Comparison of ENCODE assay signal across 1 cellular context in the genomic region with DNA sequence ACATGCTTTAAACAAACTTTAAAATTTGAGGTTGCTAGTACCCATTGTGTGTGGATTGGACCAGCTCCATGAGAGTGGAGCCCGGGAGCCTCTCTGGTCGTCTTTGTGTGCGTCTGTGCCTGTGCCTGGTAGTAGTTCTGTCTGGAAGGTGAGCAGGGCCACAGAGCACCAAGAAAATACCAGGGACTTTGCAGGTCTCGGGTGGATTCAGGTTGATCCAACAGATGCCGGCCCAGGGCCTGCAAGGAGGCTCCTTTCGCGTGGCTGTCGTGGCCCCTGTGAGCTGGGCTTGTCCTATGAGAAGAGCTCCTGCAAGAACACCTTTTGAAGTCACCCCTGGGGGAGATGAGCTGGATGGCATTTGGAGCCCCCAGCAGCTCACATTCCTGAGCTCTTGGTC.
TF ChIP-seq lines count a peak whose summit lies in the region.

No MANE protein-coding gene starts in this region.

TF ChIP-seq in A549, 52 proteins besides CTCF, POLR2A, EP300 and RAD21 (continued from another document):
- TF ChIP-seq ELK1 (IDR thresholded peaks at IDR 0.05; ENCODE audit: low read depth, low read length) (no peak), NPAS2 (CRISPR knock-in tag; IDR thresholded peaks at IDR 0.05; ENCODE audit: borderline replicate concordance) (no peak), HDAC2 (IDR thresholded peaks at IDR 0.05) (no peak), FOSL2 (IDR thresholded peaks at IDR 0.05) (no peak), FOSL2 (CRISPR knock-in tag; IDR thresholded peaks at IDR 0.05) (no peak), ZSCAN20 (CRISPR knock-in tag; IDR thresholded peaks at IDR 0.05) (no peak), HOXB5 (CRISPR knock-in tag; IDR thresholded peaks at IDR 0.05) (no peak), FOXS1 (CRISPR knock-in tag; IDR thresholded peaks at IDR 0.05) (no peak)
